25 cellular contexts compared by ENCODE assay signal in the genomic region with DNA sequence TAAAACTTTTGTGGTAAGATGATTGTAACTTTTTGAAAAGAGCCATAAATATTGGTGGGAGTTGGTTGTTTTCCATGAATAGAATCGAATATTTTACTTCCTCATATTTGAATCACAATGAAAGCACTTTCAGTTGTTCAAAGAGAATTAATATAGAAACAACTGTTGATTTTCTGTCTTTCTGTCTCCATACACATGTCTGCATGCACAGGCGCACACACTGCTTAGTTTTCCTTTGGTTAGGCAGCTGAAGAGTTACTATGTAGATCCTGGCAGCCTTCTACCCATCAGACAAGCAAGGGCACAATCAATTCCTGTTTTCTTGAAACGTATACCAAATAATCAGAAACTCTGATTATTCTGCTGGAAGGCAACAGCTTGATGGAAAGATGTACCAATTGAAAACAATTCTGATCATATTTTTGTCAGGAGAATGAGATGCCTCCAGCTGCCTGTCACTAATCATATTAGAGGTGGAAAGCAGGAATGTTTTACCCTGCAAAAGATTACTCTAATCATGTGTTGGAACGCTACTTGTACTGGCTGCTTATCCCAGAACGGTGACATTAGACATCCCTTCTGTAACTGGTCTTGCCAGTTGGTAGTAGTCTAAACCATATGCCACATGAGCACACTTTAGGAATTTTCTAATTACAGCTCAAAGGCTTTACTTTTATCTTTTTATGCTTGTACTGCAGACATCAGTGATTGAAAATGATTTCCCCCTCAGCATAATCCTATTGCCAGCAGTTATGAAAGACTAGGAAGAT. TPM values are rescaled to one million over a fixed set of nuclear protein-coding genes. Genes with fewer than 3 reads are reported as not detected.
A peak's percentile ranks its signal among the peaks of the same experiment; 100 is the strongest.
DNase-seq lines count a peak whose midpoint lies in the region; ATAC-seq, FAIRE-seq and TF ChIP-seq lines count a peak whose summit lies in the region.
"Had no signal": no experiment of that assay in that cellular context is flagged by ENCODE, and none has a peak within 500 bp of the region (broad histone marks: within the 10 kb centered on the region; RNA-seq: fewer than 3 reads in every experiment).

No MANE protein-coding gene starts in this region.

- no peaks in the 10 kb centered on the region for H3K27me3 Mint-ChIP-seq in type B pancreatic cell
- no peaks in the 10 kb centered on the region for H3K27me3 Mint-ChIP-seq in activated T-cell treated with anti-CD3 and anti-CD28 coated beads, Interleukin-2, amount 50 U/mL, for 72 hours (ENCODE audit: low read depth)
- H3K27me3 Mint-ChIP-seq in natural killer cell treated with Interleukin-12 subunit alpha and Interleukin-12 subunit beta and Interleukin-15 and Interleukin-18, amount 100 ng/mL, for 72 hours = no peaks in the 10 kb centered on the region
- H3K27me3 Mint-ChIP-seq: activated CD4-positive, alpha-beta T cell treated with anti-CD3 and anti-CD28 coated beads for 36 hours; activated naive CD8-positive, alpha-beta T cell treated with anti-CD3 and anti-CD28 coated beads, Interleukin-2, amount 50 U/mL, for 24 hours had no signal

- H3K27ac Mint-ChIP-seq in type B pancreatic cell = peak overlapping the region; percentile 17
- H3K27ac Mint-ChIP-seq in activated T-cell treated with anti-CD3 and anti-CD28 coated beads, Interleukin-2, amount 50 U/mL, for 72 hours = no peak overlapping the region
- H3K27ac Mint-ChIP-seq in natural killer cell treated with Interleukin-12 subunit alpha and Interleukin-12 subunit beta and Interleukin-15 and Interleukin-18, amount 100 ng/mL, for 72 hours = no peak overlapping the region
- H3K27ac Mint-ChIP-seq: activated CD4-positive, alpha-beta T cell treated with anti-CD3 and anti-CD28 coated beads for 36 hours; activated naive CD8-positive, alpha-beta T cell treated with anti-CD3 and anti-CD28 coated beads, Interleukin-2, amount 50 U/mL, for 24 hours; naive thymus-derived CD8-positive, alpha-beta T cell; stimulated activated effector memory CD8-positive, alpha-beta T cell treated with anti-CD3 and anti-CD28 coated beads, Interleukin-12 subunit alpha, Interleukin-12 subunit beta, amount 100 ng/mL, for 72 hours; T-helper 2 cell treated with Interferon-gamma antibody and Interleukin-4, amounts not matched to agents 5 μg/mL and 100 μg/mL, for 36 hours had no signal

- CTCF ChIA-PET in Panc1 (lab: Charles Lee) = interaction anchor here (0.5 kb wide), 1 partner anchor 255 kb away, joined by 3 read pairs; the partner anchor contains the start of gene AOX1

- H3K36me3 Mint-ChIP-seq in type B pancreatic cell = peaks cover 20% of the 10 kb centered on the region
- H3K36me3 Mint-ChIP-seq in activated T-cell treated with anti-CD3 and anti-CD28 coated beads, Interleukin-2, amount 50 U/mL, for 72 hours (ENCODE audit: insufficient read depth in 2 of 2) = no peaks in the 10 kb centered on the region
- no peaks in the 10 kb centered on the region for H3K36me3 Mint-ChIP-seq in natural killer cell treated with Interleukin-12 subunit alpha and Interleukin-12 subunit beta and Interleukin-15 and Interleukin-18, amount 100 ng/mL, for 72 hours
- H3K36me3 Mint-ChIP-seq: naive thymus-derived CD8-positive, alpha-beta T cell; stimulated activated effector memory CD8-positive, alpha-beta T cell treated with anti-CD3 and anti-CD28 coated beads, Interleukin-12 subunit alpha, Interleukin-12 subunit beta, amount 100 ng/mL, for 72 hours had no signal

- H3K36me3 ChIP-seq in Panc1 (ENCODE audit: control insufficient read depth, insufficient read depth, low read length) = peaks cover 3% of the 10 kb centered on the region; the same call in 1 of the 2 replicates
- H3K36me3 ChIP-seq in left ventricle myocardium inferior = no peaks in the 10 kb centered on the region
- H3K36me3 ChIP-seq: upper lobe of right lung had no signal

- POLR2A ChIA-PET in Panc1 (lab: Charles Lee) = no interaction called here

- DNase-seq in GM19239 (ENCODE audit: insufficient read length, low spot score) (no peak), Panc1 (ENCODE audit: low read depth, low spot score) (no peak), left ventricle myocardium inferior (no peak), type B pancreatic cell (ENCODE audit: extremely low spot score, unreplicated experiment) (no peak), ACHN (no peak)
- DNase-seq in activated T-cell treated with anti-CD3 and anti-CD28 coated beads, Interleukin-2, amount 50 U/mL, for 72 hours = no peak
- no peak for DNase-seq in natural killer cell treated with Interleukin-12 subunit alpha and Interleukin-12 subunit beta and Interleukin-15 and Interleukin-18, amount 100 ng/mL, for 72 hours (ENCODE audit: low spot score)
- DNase-seq: activated CD4-positive, alpha-beta T cell treated with anti-CD3 and anti-CD28 coated beads for 36 hours; activated effector memory CD4-positive, alpha-beta T cell treated with anti-CD3 and anti-CD28 coated beads, Interleukin-2, amount 50 U/mL, for 16 hours; activated naive CD8-positive, alpha-beta T cell treated with anti-CD3 and anti-CD28 coated beads, Interleukin-2, amount 50 U/mL, for 24 hours; effector CD4-positive, alpha-beta T cell; HCEC 1CT; KBM-7; midbrain; MM.1S; naive thymus-derived CD8-positive, alpha-beta T cell; NCI-H2081; NCI-H345; stimulated activated CD4-positive, alpha-beta T cell treated with anti-CD3 and anti-CD28 coated beads, Interleukin-12 subunit alpha, Interleukin-12 subunit beta, amount 100 ng/mL, for 4 hours; stimulated activated CD4-positive, alpha-beta T cell treated with anti-CD3 and anti-CD28 coated beads, Interleukin-4, amount 100 ng/mL, for 24 hours; upper lobe of right lung had no signal

- H3K27ac ChIP-seq in Panc1 (ENCODE audit: low read length) (peak overlapping the region; percentile 34; the same call in 1 of the 2 replicates), left ventricle myocardium inferior (replicated peaks) (peak overlapping the region; percentile 54)
- H3K27ac ChIP-seq: upper lobe of right lung had no signal

- H3K9me3 ChIP-seq in Panc1 (ENCODE audit: control insufficient read depth, insufficient read depth, low read depth, low read length) = no peaks in the 10 kb centered on the region
- H3K9me3 ChIP-seq in left ventricle myocardium inferior (replicated peaks) = no peaks in the 10 kb centered on the region
- H3K9me3 ChIP-seq: upper lobe of right lung had no signal

- TF ChIP-seq CTCF in Panc1 (IDR thresholded peaks at IDR 0.05) (no peak), left ventricle myocardium inferior (IDR thresholded peaks at IDR 0.05; ENCODE audit: borderline replicate concordance) (no peak), type B pancreatic cell (conservative IDR thresholded peaks at IDR 0.05) (no peak)

- BruUV-seq in Panc1 (replicated peaks; lab: Mats Ljungman, UMichigan) = no TSS peak

- no peaks in the 10 kb centered on the region for H3K27me3 ChIP-seq in Panc1 (ENCODE audit: control insufficient read depth, insufficient read depth, low read length)
- H3K27me3 ChIP-seq in left ventricle myocardium inferior (ENCODE audit: low read depth) = no peaks in the 10 kb centered on the region
- H3K27me3 ChIP-seq: upper lobe of right lung had no signal

- peaks cover 31% of the 10 kb centered on the region for H3K4me1 ChIP-seq in Panc1 (ENCODE audit: control insufficient read depth, insufficient read depth, low read length)
- H3K4me1 ChIP-seq in left ventricle myocardium inferior = peaks cover 50% of the 10 kb centered on the region

- H3K9me3 Mint-ChIP-seq in type B pancreatic cell = no peaks in the 10 kb centered on the region
- no peaks in the 10 kb centered on the region for H3K9me3 Mint-ChIP-seq in activated T-cell treated with anti-CD3 and anti-CD28 coated beads, Interleukin-2, amount 50 U/mL, for 72 hours
- H3K9me3 Mint-ChIP-seq in natural killer cell treated with Interleukin-12 subunit alpha and Interleukin-12 subunit beta and Interleukin-15 and Interleukin-18, amount 100 ng/mL, for 72 hours = no peaks in the 10 kb centered on the region
- H3K9me3 Mint-ChIP-seq: activated naive CD8-positive, alpha-beta T cell treated with anti-CD3 and anti-CD28 coated beads, Interleukin-2, amount 50 U/mL, for 24 hours; stimulated activated effector memory CD8-positive, alpha-beta T cell treated with anti-CD3 and anti-CD28 coated beads, Interleukin-12 subunit alpha, Interleukin-12 subunit beta, amount 100 ng/mL, for 72 hours; T-helper 2 cell treated with Interferon-gamma antibody and Interleukin-4, amounts not matched to agents 5 μg/mL and 100 μg/mL, for 36 hours had no signal

- H3K4me3 Mint-ChIP-seq in type B pancreatic cell = no peak overlapping the region
- no peak overlapping the region for H3K4me3 Mint-ChIP-seq in activated T-cell treated with anti-CD3 and anti-CD28 coated beads, Interleukin-2, amount 50 U/mL, for 72 hours
- H3K4me3 Mint-ChIP-seq in natural killer cell treated with Interleukin-12 subunit alpha and Interleukin-12 subunit beta and Interleukin-15 and Interleukin-18, amount 100 ng/mL, for 72 hours = no peak overlapping the region
- H3K4me3 Mint-ChIP-seq: activated CD4-positive, alpha-beta T cell treated with anti-CD3 and anti-CD28 coated beads for 36 hours; activated naive CD8-positive, alpha-beta T cell treated with anti-CD3 and anti-CD28 coated beads, Interleukin-2, amount 50 U/mL, for 24 hours; naive thymus-derived CD8-positive, alpha-beta T cell; stimulated activated effector memory CD8-positive, alpha-beta T cell treated with anti-CD3 and anti-CD28 coated beads, Interleukin-12 subunit alpha, Interleukin-12 subunit beta, amount 100 ng/mL, for 72 hours; T-helper 2 cell treated with Interferon-gamma antibody and Interleukin-4, amounts not matched to agents 5 μg/mL and 100 μg/mL, for 36 hours had no signal

- peak; percentile 39 for FAIRE-seq in GM19239 (lab: Jason Lieb, UNC)
- FAIRE-seq: HTR-8/SVneo, islet of Langerhans had no signal

- in situ Hi-C loops in Panc1 (cut with HindIII; ENCODE audit: low pct_unique_long_range_greater_than_20kb, low sequenced_read_pairs) = no loop called here
- in situ Hi-C loops in ACHN (cut with HindIII; ENCODE audit: low pct_ligation_motif_present, low pct_unique_long_range_greater_than_20kb, low sequenced_read_pairs) = no loop called here

- no peak for ATAC-seq in Panc1
- ATAC-seq in activated T-cell treated with anti-CD3 and anti-CD28 coated beads, Interleukin-2, amount 50 U/mL, for 72 hours (replicated peaks in 1 of 2) = no peak
- no peak for ATAC-seq in natural killer cell treated with Interleukin-12 subunit alpha and Interleukin-12 subunit beta and Interleukin-15 and Interleukin-18, amount 100 ng/mL, for 72 hours
- ATAC-seq: activated CD4-positive, alpha-beta T cell treated with anti-CD3 and anti-CD28 coated beads for 36 hours; activated naive CD8-positive, alpha-beta T cell treated with anti-CD3 and anti-CD28 coated beads, Interleukin-2, amount 50 U/mL, for 24 hours; naive thymus-derived CD8-positive, alpha-beta T cell; stimulated activated effector memory CD8-positive, alpha-beta T cell treated with anti-CD3 and anti-CD28 coated beads, Interleukin-12 subunit alpha, Interleukin-12 subunit beta, amount 100 ng/mL, for 72 hours had no signal

- peaks cover 18% of the 10 kb centered on the region for H3K4me1 Mint-ChIP-seq in type B pancreatic cell (ENCODE audit: unreplicated experiment)
- no peaks in the 10 kb centered on the region for H3K4me1 Mint-ChIP-seq in activated T-cell treated with anti-CD3 and anti-CD28 coated beads, Interleukin-2, amount 50 U/mL, for 72 hours (ENCODE audit: low read depth)
- no peaks in the 10 kb centered on the region for H3K4me1 Mint-ChIP-seq in natural killer cell treated with Interleukin-12 subunit alpha and Interleukin-12 subunit beta and Interleukin-15 and Interleukin-18, amount 100 ng/mL, for 72 hours (ENCODE audit: low read depth in 2 of 2)
- H3K4me1 Mint-ChIP-seq: activated CD4-positive, alpha-beta T cell treated with anti-CD3 and anti-CD28 coated beads for 36 hours; activated naive CD8-positive, alpha-beta T cell treated with anti-CD3 and anti-CD28 coated beads, Interleukin-2, amount 50 U/mL, for 24 hours; naive thymus-derived CD8-positive, alpha-beta T cell; stimulated activated effector memory CD8-positive, alpha-beta T cell treated with anti-CD3 and anti-CD28 coated beads, Interleukin-12 subunit alpha, Interleukin-12 subunit beta, amount 100 ng/mL, for 72 hours had no signal

- no peak overlapping the region for H3K4me3 ChIP-seq in Panc1 (ENCODE audit: low read depth in 2 of 2, low read length in 2 of 2)
- no peak overlapping the region for H3K4me3 ChIP-seq in left ventricle myocardium inferior
- H3K4me3 ChIP-seq: upper lobe of right lung had no signal

- intact Hi-C loops in Panc1 (cut with micrococcal nuclease; ENCODE audit: unreplicated experiment) = no loop called here
- intact Hi-C loops in left ventricle myocardium inferior (cut with micrococcal nuclease) = no loop called here

RNA-seq across cellular contexts. Expression of gene SPATS2L, which starts 24.0 kb away (rescaled TPM):
- total RNA-seq in Panc1 (2021; ENCODE audit: unreplicated experiment) (282 TPM), left ventricle myocardium inferior (54.9 TPM), type B pancreatic cell (ENCODE audit: low replicate concordance) (97.8 and 114 TPM in 2 replicates)
- polyA plus RNA-seq in Panc1 (2012; ENCODE audit: insufficient read length) = 189 TPM
- total RNA-seq in activated T-cell treated with anti-CD3 and anti-CD28 coated beads, Interleukin-2, amount 50 U/mL, for 72 hours = 10 to 100 TPM; 17.8 to 36.8 TPM
- total RNA-seq in natural killer cell treated with Interleukin-12 subunit alpha and Interleukin-12 subunit beta and Interleukin-15 and Interleukin-18, amount 100 ng/mL, for 72 hours = 10 to 100 TPM; 19.6 to 44.4 TPM
